In the genomic region with DNA sequence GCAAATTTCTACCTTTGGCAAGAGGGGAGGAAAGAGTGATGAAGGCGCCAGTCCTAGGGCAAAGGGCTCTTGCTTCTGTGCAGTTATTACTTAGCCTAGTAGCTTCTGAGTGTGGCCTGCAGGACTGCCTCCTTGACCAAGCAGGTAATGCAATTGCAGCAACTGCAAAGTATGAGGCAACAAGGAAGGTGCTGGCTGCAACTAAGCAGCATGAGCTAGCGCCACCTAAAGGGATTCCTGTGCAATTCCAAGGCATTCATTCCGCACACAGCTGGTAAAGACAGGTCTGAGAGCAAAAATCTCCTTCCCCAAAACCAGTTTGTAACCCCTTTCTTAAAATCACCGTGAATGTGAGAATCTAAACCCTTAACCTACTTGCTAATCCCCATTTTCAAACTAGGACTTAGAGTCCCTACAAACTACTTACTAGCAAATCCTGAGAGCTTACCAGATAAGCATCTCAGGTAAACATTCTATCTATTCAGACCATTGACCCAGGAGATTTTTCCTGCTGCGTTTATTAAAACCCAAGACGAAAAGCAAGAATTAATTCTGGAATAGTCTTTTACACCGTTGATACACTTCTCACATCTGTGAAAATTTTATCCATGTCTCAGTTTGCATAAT, we compare ENCODE assay signal across 8 cellular contexts.
DNase-seq lines count a peak whose midpoint lies in the region; ATAC-seq, FAIRE-seq and TF ChIP-seq lines count a peak whose summit lies in the region.

No MANE protein-coding gene starts in this region.

- ATAC-seq in right cardiac atrium (no peak), HG03097 (IDR thresholded peaks at IDR 0.05; ENCODE audit: low FRiP score, unreplicated experiment) (no peak), HG02852 (IDR thresholded peaks at IDR 0.05; ENCODE audit: unreplicated experiment) (no peak), HG02884 (IDR thresholded peaks at IDR 0.05; ENCODE audit: unreplicated experiment) (no peak)

- peaks cover 46% of the 10 kb centered on the region for H3K4me1 ChIP-seq in cardiac muscle cell (ENCODE audit: low read depth)
- no peaks in the 10 kb centered on the region for H3K4me1 ChIP-seq in right cardiac atrium (ENCODE audit: control insufficient read depth, insufficient read depth, low read length)

- H3K4me3 ChIP-seq in cardiac muscle cell (no peak overlapping the region), right cardiac atrium (ENCODE audit: low read length) (no peak overlapping the region), epithelial cell of proximal tubule (ENCODE audit: low read depth, low read length) (no peak overlapping the region)

- FAIRE-seq in urothelium cell line (lab: Jason Lieb, UNC): no peak

- DNase-seq in cardiac muscle cell (ENCODE audit: low read depth in 1 of 2, low spot score in 1 of 2) (peak; percentile 62 to 82), right cardiac atrium (no peak), NCI-H510A treated with DMSO at 0.1 percent for 48 hours (lab: John Stamatoyannopoulos, UW) (peak; percentile 53), epithelial cell of proximal tubule (ENCODE audit: low read depth) (no peak), urothelium cell line (ENCODE audit: low spot score) (peak; percentile 33)

- TF ChIP-seq CTCF in cardiac muscle cell (IDR thresholded peaks at IDR 0.05; ENCODE audit: low read depth, low read length) (peak; percentile 65), epithelial cell of proximal tubule (conservative IDR thresholded peaks at IDR 0.05; ENCODE audit: low read depth, low read length) (peak; percentile 88)

- H3K27me3 ChIP-seq in cardiac muscle cell (no peaks in the 10 kb centered on the region), right cardiac atrium (ENCODE audit: control insufficient read depth, insufficient read depth) (no peaks in the 10 kb centered on the region)

- intact Hi-C loops in right cardiac atrium (cut with DNase I): no loop called here

- H3K27ac ChIP-seq in cardiac muscle cell: no peak overlapping the region
- no peak overlapping the region for H3K27ac ChIP-seq in right cardiac atrium (ENCODE audit: low read length)

- H3K9me3 ChIP-seq in cardiac muscle cell (ENCODE audit: low read depth): no peaks in the 10 kb centered on the region
- H3K9me3 ChIP-seq in right cardiac atrium (ENCODE audit: control insufficient read depth, low read length): peaks cover 2% of the 10 kb centered on the region

- H3K36me3 ChIP-seq in cardiac muscle cell: no peaks in the 10 kb centered on the region

- WGBS in right cardiac atrium: 60% methylated on average over 7 of the region's 7 CpGs

Comparison
In these comparisons a context has a peak if more than half of its experiments do, and no peak if none do; other contexts are left out.
1. DNase-seq: peak in cardiac muscle cell (2 of 2), NCI-H510A treated with DMSO at 0.1 percent for 48 hours (single experiment) and urothelium cell line (single experiment); none in right cardiac atrium (0 of 3) and epithelial cell of proximal tubule (single experiment).